In the genomic region with DNA sequence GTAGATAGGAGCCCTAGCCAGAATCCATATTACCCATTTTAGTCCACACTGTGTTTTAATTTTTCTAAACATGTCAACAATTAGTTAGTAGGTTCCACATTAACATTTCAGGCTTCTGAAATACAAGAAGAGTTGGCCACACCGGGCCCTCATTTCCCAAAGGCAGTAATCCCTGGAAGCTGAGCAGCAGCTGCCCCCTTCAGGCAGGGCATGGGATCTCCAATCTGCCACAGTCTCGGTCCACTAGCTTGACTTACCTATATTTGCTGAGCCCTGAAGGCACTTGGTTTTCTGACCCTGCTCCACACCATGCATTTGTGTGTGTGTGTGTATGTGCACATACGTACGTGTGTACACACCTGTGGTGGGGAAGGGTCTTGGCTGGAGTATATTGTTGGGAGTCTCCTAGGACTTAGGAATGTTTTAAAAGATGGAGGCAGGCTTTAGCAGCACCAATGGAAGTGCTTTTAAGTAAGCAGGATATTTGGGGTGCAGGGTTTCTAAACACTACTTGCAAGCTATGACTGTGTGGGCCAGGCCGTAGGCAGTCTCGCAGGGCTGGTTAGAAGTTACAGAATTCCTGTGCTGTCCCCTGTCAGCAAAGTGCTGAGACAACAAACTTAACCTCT, we compare ENCODE assay signal across 7 cellular contexts.
DNase-seq lines count a peak whose midpoint lies in the region; ATAC-seq and TF ChIP-seq lines count a peak whose summit lies in the region.

No MANE protein-coding gene starts in this region.

- H3K4me3 Mint-ChIP-seq in nephron progenitor cell, result no peak overlapping the region

- peaks cover 5% of the 10 kb centered on the region for H3K9me3 Mint-ChIP-seq in nephron progenitor cell

- peaks cover 24% of the 10 kb centered on the region for H3K4me1 Mint-ChIP-seq in nephron progenitor cell

- H3K4me3 ChIP-seq in KMS-11 (IDR thresholded peaks at IDR 0.05; ENCODE audit: insufficient read depth, low read depth, low read length), result no peak overlapping the region
- H3K4me3 ChIP-seq in tibial nerve, result no peak overlapping the region

- TF ChIP-seq POLR2A in tibial nerve (IDR thresholded peaks at IDR 0.05), result no peak

- H3K9me3 ChIP-seq in tibial nerve, result no peaks in the 10 kb centered on the region

- H3K9ac ChIP-seq in KMS-11, result no peak overlapping the region

- 19 to 23% methylated on average over 6 of the region's 6 CpGs for WGBS in tibial nerve, 2 donors

- H3K4me1 ChIP-seq in KMS-11 (ENCODE audit: low read depth, poor library complexity, severe bottlenecking) (no peaks in the 10 kb centered on the region), tibial nerve (no peaks in the 10 kb centered on the region)

- H3K36me3 ChIP-seq in KMS-11 (ENCODE audit: insufficient read depth) (no peaks in the 10 kb centered on the region), tibial nerve (no peaks in the 10 kb centered on the region)

- H3K36me3 Mint-ChIP-seq in nephron progenitor cell (ENCODE audit: low read depth), result no peaks in the 10 kb centered on the region

- H3K27me3 ChIP-seq in KMS-11 (ENCODE audit: insufficient read depth, low read depth) (no peaks in the 10 kb centered on the region), tibial nerve (no peaks in the 10 kb centered on the region)

- no peak overlapping the region for H3K4me2 ChIP-seq in KMS-11

- TF ChIP-seq CTCF in GM12874 (IDR thresholded peaks at IDR 0.05; ENCODE audit: insufficient read depth, low read depth, low read length) (peak; percentile 74), KMS-11 (conservative IDR thresholded peaks at IDR 0.05; ENCODE audit: low read depth, low read length) (peak; percentile 58), nephron progenitor cell (IDR thresholded peaks at IDR 0.05) (peak; percentile 78), tibial nerve (IDR thresholded peaks at IDR 0.05) (no peak)

- no peaks in the 10 kb centered on the region for H3K79me2 ChIP-seq in KMS-11 (ENCODE audit: insufficient read depth, low read depth)

- no peak overlapping the region for H3K27ac ChIP-seq in KMS-11
- H3K27ac ChIP-seq in tibial nerve, result no peak overlapping the region

- no peak overlapping the region for H3K27ac Mint-ChIP-seq in nephron progenitor cell

- peaks cover 6% of the 10 kb centered on the region for H3K27me3 Mint-ChIP-seq in nephron progenitor cell (ENCODE audit: low read depth, poor library complexity)

- no peak overlapping the region for H2AFZ ChIP-seq in KMS-11 (ENCODE audit: low read depth)

- peak; percentile 34 for DNase-seq in UCSD-AML1 (lab: John Stamatoyannopoulos, UW; ENCODE audit: unreplicated experiment)
- peak; percentile 53 for DNase-seq in nephron progenitor cell
- no peak for DNase-seq in CD1c-positive myeloid dendritic cell (ENCODE audit: extremely low spot score)
- DNase-seq in tibial nerve (ENCODE audit: low spot score in 2 of 2), result no peak

- H4K20me1 ChIP-seq in KMS-11 (ENCODE audit: insufficient read depth), result no peaks in the 10 kb centered on the region

- no peak for ATAC-seq in HG03175 (IDR thresholded peaks at IDR 0.05; ENCODE audit: unreplicated experiment)

- no peak for TF ChIP-seq EP300 in tibial nerve (IDR thresholded peaks at IDR 0.05)

Comparison
In these comparisons a context has a peak if more than half of its experiments do, and no peak if none do; other contexts are left out.
1. CTCF ChIP-seq: peak in GM12874 (single experiment), KMS-11 (single experiment) and nephron progenitor cell (single experiment); none in tibial nerve (0 of 5).
2. DNase-seq: peak in UCSD-AML1 (single experiment) and nephron progenitor cell (single experiment); none in CD1c-positive myeloid dendritic cell (single experiment) and tibial nerve (0 of 2).